8 cellular contexts compared by ENCODE assay signal in genomic region chr16:11796227-11797165, GRCh38. TPM values are rescaled to one million over a fixed set of nuclear protein-coding genes. Genes with fewer than 3 reads are reported as not detected.
A peak's percentile ranks its signal among the peaks of the same experiment; 100 is the strongest.
DNase-seq lines count a peak whose midpoint lies in the region; ATAC-seq, FAIRE-seq and TF ChIP-seq lines count a peak whose summit lies in the region.

No MANE protein-coding gene starts in this region.

- peaks cover 35 to 36% of the 10 kb centered on the region in 2 donors for H3K4me1 ChIP-seq in kidney (ENCODE audit: control insufficient read depth in 1 of 2, insufficient read depth in 1 of 2, low read depth in 1 of 2, low read length in 2 of 2)

- peak overlapping the region; percentile 71 to 81 for H3K4me3 ChIP-seq in kidney (ENCODE audit: low read length in 2 of 2)
- H3K4me3 ChIP-seq in skin epidermis = peak overlapping the region; percentile 63 to 95 (median 88)

- no peak for TF ChIP-seq CTCF in GM10266 (IDR thresholded peaks at IDR 0.05; ENCODE audit: control insufficient read depth, insufficient read depth, low read depth, missing control alignments)
- no peak for TF ChIP-seq CTCF in kidney (IDR thresholded peaks at IDR 0.05; ENCODE audit: borderline replicate concordance, extremely low read depth, insufficient read depth)

- H3K27ac ChIP-seq in kidney (ENCODE audit: low read depth in 2 of 2, low read length in 2 of 2) (peak overlapping the region; percentile 95 to 98), skin epidermis (peak overlapping the region; percentile 83 to 98 (median 95))

- peak; percentile 46 for DNase-seq in GM10266 (ENCODE audit: extremely low spot score)
- peak; percentile 59 for DNase-seq in cerebellum (ENCODE audit: low spot score)
- DNase-seq in kidney = peak; percentile 92

- FAIRE-seq in kidney (lab: Jason Lieb, UNC) = no peak

- peaks cover 0 to 3% of the 10 kb centered on the region in 2 donors for H3K36me3 ChIP-seq in kidney (ENCODE audit: control insufficient read depth in 1 of 2, insufficient read depth in 2 of 2, low read length in 2 of 2)

- H3K9ac ChIP-seq in kidney (ENCODE audit: low read length in 2 of 2) = peak overlapping the region; percentile 89 to 90

- intact Hi-C loops in kidney (cut with DNase I) = no loop called here

- ATAC-seq in HG02763 (IDR thresholded peaks at IDR 0.05; ENCODE audit: unreplicated experiment) (peak; percentile 18), SK-N-SH treated with all-trans-retinoic acid at 6 μM for 48 hours (peak; percentile 23), HG03342 (IDR thresholded peaks at IDR 0.05; ENCODE audit: unreplicated experiment) (no peak), GM18870 (IDR thresholded peaks at IDR 0.05; ENCODE audit: unreplicated experiment) (no peak)

- H3K9me3 ChIP-seq in kidney (ENCODE audit: control insufficient read depth in 1 of 2, low read length in 2 of 2) = no peaks in the 10 kb centered on the region

TF ChIP-seq in SK-N-SH treated with all-trans-retinoic acid at 6 μM for 48 hours, 23 proteins besides CTCF, POLR2A, EP300 and RAD21:
- TF ChIP-seq ZNF70 (CRISPR knock-in tag; IDR thresholded peaks at IDR 0.05) = no peak
- peak; percentile 80; the same call in 1 of the 2 replicates for TF ChIP-seq PPARA (CRISPR knock-in tag; IDR thresholded peaks at IDR 0.05; ENCODE audit: borderline replicate concordance)

RNA-seq across cellular contexts. Expression of gene ZC3H7A, which starts 0.6 kb away (rescaled TPM):
- total RNA-seq in cerebellum (75.3 TPM), kidney (59.5 TPM)
- polyA plus RNA-seq in kidney (ENCODE audit: insufficient read depth, low read depth, low replicate concordance) = 23.8 TPM

RNA-seq across cellular contexts. Expression of gene TXNDC11, which starts 53.8 kb away (rescaled TPM):
- total RNA-seq in cerebellum (22.2 TPM), kidney (60.8 TPM)
- 70.9 TPM for polyA plus RNA-seq in kidney (ENCODE audit: insufficient read depth, low read depth, low replicate concordance)

RNA-seq across cellular contexts. Expression of gene RSL1D1, which starts 54.8 kb away (rescaled TPM):
- total RNA-seq in cerebellum (55.4 TPM), kidney (101 TPM)
- 55.5 TPM for polyA plus RNA-seq in kidney (ENCODE audit: insufficient read depth, low read depth, low replicate concordance)

Comparison
In these comparisons a context has a peak if more than half of its experiments do, and no peak if none do; other contexts are left out.
1. ATAC-seq: peak in HG02763 (single experiment) and SK-N-SH treated with all-trans-retinoic acid at 6 μM for 48 hours (single experiment); none in HG03342 (single experiment) and GM18870 (single experiment).
2. Peak in every context shown above with its lines, with median percentiles within 50 percentile points of each other: DNase-seq.